8 cellular contexts compared by ENCODE assay signal in genomic region chr1:208243851-208244583, GRCh38. TPM values are rescaled to one million over a fixed set of nuclear protein-coding genes. Genes with fewer than 3 reads are reported as not detected.
A peak's percentile ranks its signal among the peaks of the same experiment; 100 is the strongest.
DNase-seq lines count a peak whose midpoint lies in the region; ATAC-seq and TF ChIP-seq lines count a peak whose summit lies in the region.

PLXNA2 (minus strand) TSS chr1:208244384; CDS start chr1:208217922, 26,462 bp downstream.

- no peaks in the 10 kb centered on the region for H3K9me3 ChIP-seq in CD4-positive, alpha-beta T cell (ENCODE audit: control insufficient read depth, low read length)
- no peaks in the 10 kb centered on the region for H3K9me3 ChIP-seq in smooth muscle cell (replicated peaks; ENCODE audit: low read depth)

- 1% methylated on average over 73 of the region's 84 CpGs for WGBS in smooth muscle cell (ENCODE audit: low lambda C conversion rate)

- H3K36me3 ChIP-seq in smooth muscle cell (ENCODE audit: low read depth), result no peaks in the 10 kb centered on the region

- H3K9me3 Mint-ChIP-seq in CD4-positive, alpha-beta T cell, result no peaks in the 10 kb centered on the region
- no peaks in the 10 kb centered on the region for H3K9me3 Mint-ChIP-seq in activated B cell treated with CpG ODN at 0.5 μM for 24 hours
- H3K9me3 Mint-ChIP-seq in immature natural killer cell, result no peaks in the 10 kb centered on the region

- DNase-seq in CD4-positive, alpha-beta T cell, result peak; percentile 27 to 68 (median 52)
- DNase-seq in HCEC 1CT (peak; percentile 38), NCI-H2171 treated with DMSO at 0.1 percent for 48 hours (lab: John Stamatoyannopoulos, UW) (peak; percentile 67), activated B cell treated with CpG ODN at 0.5 μM for 24 hours (peak; percentile 65), immature natural killer cell (peak; percentile 65 to 72 (median 67)), smooth muscle cell (lab: John Stamatoyannopoulos, UW; ENCODE audit: unreplicated experiment) (peak; percentile 65)
- DNase-seq in central memory CD4-positive, alpha-beta T cell, result peak; percentile 55

- peaks cover 9% of the 10 kb centered on the region for H3F3A ChIP-seq in smooth muscle cell (ENCODE audit: low read depth)

- peak within 1 kb of the TSS; percentile 95 for H2AFZ ChIP-seq in smooth muscle cell (ENCODE audit: low read depth)

- H4K20me1 ChIP-seq in smooth muscle cell (ENCODE audit: low read depth), result peaks cover 37% of the 10 kb centered on the region

- no peaks in the 10 kb centered on the region for H3K36me3 Mint-ChIP-seq in CD4-positive, alpha-beta T cell (ENCODE audit: low read depth)
- H3K36me3 Mint-ChIP-seq in activated B cell treated with CpG ODN at 0.5 μM for 24 hours (ENCODE audit: low read depth) (no peaks in the 10 kb centered on the region), immature natural killer cell (no peaks in the 10 kb centered on the region)

- H3K4me1 Mint-ChIP-seq in CD4-positive, alpha-beta T cell (ENCODE audit: low read depth), result peaks cover 10% of the 10 kb centered on the region
- H3K4me1 Mint-ChIP-seq in activated B cell treated with CpG ODN at 0.5 μM for 24 hours (peaks cover 13% of the 10 kb centered on the region), immature natural killer cell (peaks cover 15 to 18% of the 10 kb centered on the region in 2 donors)

- H3K27me3 ChIP-seq in CD4-positive, alpha-beta T cell (ENCODE audit: control insufficient read depth, insufficient read depth, low read length), result peaks cover 27% of the 10 kb centered on the region
- H3K27me3 ChIP-seq in smooth muscle cell (ENCODE audit: low read depth), result no peaks in the 10 kb centered on the region

- H3K27ac ChIP-seq in CD4-positive, alpha-beta T cell (ENCODE audit: low read depth, low read length), result no peak within 1 kb of the TSS
- H3K27ac ChIP-seq in smooth muscle cell (ENCODE audit: low read depth), result peak within 1 kb of the TSS; percentile 55

- intact Hi-C loops in CD4-positive, alpha-beta T cell (cut with DNase I, micrococcal nuclease), result loop anchor here (2.0 to 10.0 kb wide), 3 partner anchors 111 to 369 kb away; no protein-coding TSS in a partner anchor
- intact Hi-C loops in activated B cell treated with CpG ODN at 0.5 μM for 24 hours (cut with micrococcal nuclease), result loop anchor here (2.0 kb wide), 1 partner anchor 359 kb away; no protein-coding TSS in a partner anchor

- peak within 1 kb of the TSS; percentile 12 for H3K27ac Mint-ChIP-seq in CD4-positive, alpha-beta T cell
- peak within 1 kb of the TSS; percentile 54 for H3K27ac Mint-ChIP-seq in activated B cell treated with CpG ODN at 0.5 μM for 24 hours
- H3K27ac Mint-ChIP-seq in immature natural killer cell, result peak within 1 kb of the TSS; percentile 10 to 88 (median 82)

- POLR2A ChIA-PET in CD4-positive, alpha-beta T cell (lab: Charles Lee), result interaction anchor here (0.7 to 2.2 kb wide), 7 partner anchors 8 to 420 kb away, joined by 3 to 14 read pairs (median 5); no protein-coding TSS in a partner anchor
- POLR2A ChIA-PET in activated B cell treated with CpG ODN at 0.5 μM for 24 hours (lab: Charles Lee), result interaction anchor here (0.5 to 1.2 kb wide), 5 partner anchors 99 to 1540 kb away, joined by 3 to 5 read pairs (median 3); partner anchors contain the start of gene C1orf74

- peak within 1 kb of the TSS; percentile 77 for H3K9ac ChIP-seq in smooth muscle cell (ENCODE audit: low read depth)

- CTCF ChIA-PET in CD4-positive, alpha-beta T cell (lab: Charles Lee), result interaction anchor here (0.6 to 3.4 kb wide), 3 partner anchors 13 to 222 kb away, joined by 3 to 38 read pairs (median 5); no protein-coding TSS in a partner anchor
- CTCF ChIA-PET in activated B cell treated with CpG ODN at 0.5 μM for 24 hours (lab: Charles Lee), result interaction anchor here (1.0 to 2.9 kb wide), 9 partner anchors 8 to 375 kb away, joined by 3 to 52 read pairs (median 4); no protein-coding TSS in a partner anchor

- peak within 1 kb of the TSS; percentile 100 for H3K4me2 ChIP-seq in smooth muscle cell

- no peak for TF ChIP-seq CTCF in CD4-positive, alpha-beta T cell (IDR thresholded peaks at IDR 0.05)
- TF ChIP-seq CTCF in activated B cell treated with CpG ODN at 0.5 μM for 24 hours (IDR thresholded peaks at IDR 0.05) (no peak), smooth muscle cell (IDR thresholded peaks at IDR 0.05; ENCODE audit: borderline replicate concordance, insufficient read depth, poor library complexity, severe bottlenecking) (no peak)

- H3K4me1 ChIP-seq in smooth muscle cell (ENCODE audit: low read depth), result peaks cover 37% of the 10 kb centered on the region

- H3K27me3 Mint-ChIP-seq in CD4-positive, alpha-beta T cell, result peaks cover 31% of the 10 kb centered on the region
- H3K27me3 Mint-ChIP-seq in activated B cell treated with CpG ODN at 0.5 μM for 24 hours (peaks cover 9% of the 10 kb centered on the region), immature natural killer cell (ENCODE audit: low read depth in 3 of 3) (peaks cover 13 to 14% (median 14%) of the 10 kb centered on the region in 3 donors)

- H3K79me2 ChIP-seq in smooth muscle cell (ENCODE audit: low read depth), result peaks cover 27% of the 10 kb centered on the region

- H3K4me3 Mint-ChIP-seq in CD4-positive, alpha-beta T cell, result peak within 1 kb of the TSS; percentile 91
- H3K4me3 Mint-ChIP-seq in activated B cell treated with CpG ODN at 0.5 μM for 24 hours (peak within 1 kb of the TSS; percentile 87), immature natural killer cell (peak within 1 kb of the TSS; percentile 82 to 88 (median 88))

- ATAC-seq in CD4-positive, alpha-beta T cell (ENCODE audit: poor library complexity), result peak; percentile 66
- ATAC-seq in activated B cell treated with CpG ODN at 0.5 μM for 24 hours (ENCODE audit: low read depth) (peak; percentile 78), HG02571 (IDR thresholded peaks at IDR 0.05; ENCODE audit: unreplicated experiment) (no peak)

- H3K4me3 ChIP-seq in smooth muscle cell, result peak within 1 kb of the TSS; percentile 97

RNA-seq across cellular contexts. Expression of gene PLXNA2, which starts in this region (rescaled TPM):
- under 1 TPM; 0.75 to 0.77 TPM for total RNA-seq in CD4-positive, alpha-beta T cell
- 0.39 and 0.82 TPM in 2 replicates for total RNA-seq in activated B cell treated with CpG ODN at 0.5 μM for 24 hours
- polyA plus RNA-seq in immature natural killer cell, result under 1 TPM in 1 of 3 donors, not detected in 2; 0.22 TPM
- 8.2 and 12.0 TPM in 2 replicates for total RNA-seq in smooth muscle cell
- 8.7 and 15.7 TPM in 2 replicates for polyA plus RNA-seq in smooth muscle cell

Comparison
In these comparisons a context has a peak if more than half of its experiments do, and no peak if none do; other contexts are left out.
1. Peak in DNase-seq and ATAC-seq in CD4-positive, alpha-beta T cell; RNA of the gene not detected or under 1 TPM.
2. Peak in DNase-seq and ATAC-seq in activated B cell treated with CpG ODN at 0.5 μM for 24 hours; RNA of the gene not detected or under 1 TPM.
3. Peak in DNase-seq in immature natural killer cell; RNA of the gene not detected or under 1 TPM.
4. H3K27ac Mint-ChIP-seq: peak in every context shown above with its lines; median percentile 82 in immature natural killer cell; 54 in activated B cell treated with CpG ODN at 0.5 μM for 24 hours; 12 in CD4-positive, alpha-beta T cell.